In the genomic region with DNA sequence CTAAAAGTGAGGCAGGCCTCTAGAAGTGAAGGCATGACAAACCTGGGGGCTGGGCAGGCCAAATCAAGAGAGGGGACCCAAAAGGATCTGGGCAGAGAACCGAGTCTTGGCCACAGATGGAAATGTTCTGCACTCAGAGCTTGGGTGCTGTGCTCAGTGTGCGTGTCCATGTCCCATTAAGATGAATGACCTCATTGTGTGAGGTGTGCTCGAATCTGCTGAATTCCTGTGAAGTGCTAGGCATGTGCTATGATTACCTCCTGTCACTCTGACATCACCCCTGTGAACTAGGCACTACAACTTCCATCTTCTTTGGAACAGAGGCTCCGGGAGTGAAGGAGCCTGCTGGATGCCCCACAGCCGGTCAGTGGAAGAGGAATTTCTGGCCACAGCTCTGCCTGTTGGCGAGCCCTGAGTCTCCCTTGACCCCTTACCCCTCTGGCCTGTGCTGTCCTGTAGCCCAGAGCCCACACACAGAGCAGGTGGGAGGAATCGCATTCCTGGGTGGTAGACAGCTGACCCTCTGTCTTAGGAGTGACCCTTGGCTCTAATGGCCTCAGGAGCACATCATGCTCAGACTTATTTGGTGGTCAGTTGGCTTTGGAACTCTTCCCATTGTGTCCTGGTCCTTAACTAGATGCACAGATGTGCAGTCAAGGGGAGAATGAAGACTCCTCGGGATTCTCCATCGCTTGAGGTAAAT, we compare ENCODE assay signal across 1 cellular context.
TF ChIP-seq lines count a peak whose summit lies in the region.

No MANE protein-coding gene starts in this region.

TF ChIP-seq in GM12878, 131 proteins besides CTCF, POLR2A, EP300 and RAD21 (continued from another document):
- TF ChIP-seq, protein P1, sequence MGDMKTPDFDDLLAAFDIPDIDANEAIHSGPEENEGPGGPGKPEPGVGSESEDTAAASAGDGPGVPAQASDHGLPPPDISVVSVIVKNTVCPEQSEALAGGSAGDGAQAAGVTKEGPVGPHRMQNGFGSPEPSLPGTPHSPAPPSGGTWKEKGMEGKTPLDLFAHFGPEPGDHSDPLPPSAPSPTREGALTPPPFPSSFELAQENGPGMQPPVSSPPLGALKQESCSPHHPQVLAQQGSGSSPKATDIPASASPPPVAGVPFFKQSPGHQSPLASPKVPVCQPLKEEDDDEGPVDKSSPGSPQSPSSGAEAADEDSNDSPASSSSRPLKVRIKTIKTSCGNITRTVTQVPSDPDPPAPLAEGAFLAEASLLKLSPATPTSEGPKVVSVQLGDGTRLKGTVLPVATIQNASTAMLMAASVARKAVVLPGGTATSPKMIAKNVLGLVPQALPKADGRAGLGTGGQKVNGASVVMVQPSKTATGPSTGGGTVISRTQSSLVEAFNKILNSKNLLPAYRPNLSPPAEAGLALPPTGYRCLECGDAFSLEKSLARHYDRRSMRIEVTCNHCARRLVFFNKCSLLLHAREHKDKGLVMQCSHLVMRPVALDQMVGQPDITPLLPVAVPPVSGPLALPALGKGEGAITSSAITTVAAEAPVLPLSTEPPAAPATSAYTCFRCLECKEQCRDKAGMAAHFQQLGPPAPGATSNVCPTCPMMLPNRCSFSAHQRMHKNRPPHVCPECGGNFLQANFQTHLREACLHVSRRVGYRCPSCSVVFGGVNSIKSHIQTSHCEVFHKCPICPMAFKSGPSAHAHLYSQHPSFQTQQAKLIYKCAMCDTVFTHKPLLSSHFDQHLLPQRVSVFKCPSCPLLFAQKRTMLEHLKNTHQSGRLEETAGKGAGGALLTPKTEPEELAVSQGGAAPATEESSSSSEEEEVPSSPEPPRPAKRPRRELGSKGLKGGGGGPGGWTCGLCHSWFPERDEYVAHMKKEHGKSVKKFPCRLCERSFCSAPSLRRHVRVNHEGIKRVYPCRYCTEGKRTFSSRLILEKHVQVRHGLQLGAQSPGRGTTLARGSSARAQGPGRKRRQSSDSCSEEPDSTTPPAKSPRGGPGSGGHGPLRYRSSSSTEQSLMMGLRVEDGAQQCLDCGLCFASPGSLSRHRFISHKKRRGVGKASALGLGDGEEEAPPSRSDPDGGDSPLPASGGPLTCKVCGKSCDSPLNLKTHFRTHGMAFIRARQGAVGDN (IDR thresholded peaks at IDR 0.05): no peak
